ENCODE assay signal across 10 cellular contexts in genomic region chr7:50781894-50782293, GRCh38. TPM values are rescaled to one million over a fixed set of nuclear protein-coding genes. Genes with fewer than 3 reads are reported as not detected.
A peak's percentile ranks its signal among the peaks of the same experiment; 100 is the strongest.
DNase-seq lines count a peak whose midpoint lies in the region; ATAC-seq, FAIRE-seq and TF ChIP-seq lines count a peak whose summit lies in the region.
"Had no signal": no experiment of that assay in that cellular context is flagged by ENCODE, and none has a peak within 500 bp of the region (broad histone marks: within the 10 kb centered on the region; RNA-seq: fewer than 3 reads in every experiment).

No MANE protein-coding gene starts in this region.

- H3K79me2 ChIP-seq in SK-N-SH (ENCODE audit: insufficient read depth), result peaks cover 96% of the 10 kb centered on the region
- peaks cover 97% of the 10 kb centered on the region for H3K79me2 ChIP-seq in hepatocyte

- peaks cover 11% of the 10 kb centered on the region for H3K4me1 Mint-ChIP-seq in activated T-helper 17 cell treated with anti-CD3 and anti-CD28 coated beads, Interleukin-2, amount 50 U/mL, for 72 hours

- H3F3A ChIP-seq in SK-N-SH (replicated peaks; ENCODE audit: insufficient read depth), result no peaks in the 10 kb centered on the region

- H3K9me2 ChIP-seq in SK-N-SH, result no peaks in the 10 kb centered on the region
- no peaks in the 10 kb centered on the region for H3K9me2 ChIP-seq in hepatocyte (replicated peaks; ENCODE audit: insufficient read depth)

- TF ChIP-seq CTCF in SK-N-SH (IDR thresholded peaks at IDR 0.05) (no peak), hepatocyte (IDR thresholded peaks at IDR 0.05; ENCODE audit: poor library complexity) (no peak), GM13976 (IDR thresholded peaks at IDR 0.05; ENCODE audit: borderline replicate concordance, control extremely low read depth, extremely low read depth, insufficient read depth, missing control alignments) (no peak)

- H3K27me3 ChIP-seq in SK-N-SH (ENCODE audit: insufficient read depth), result no peaks in the 10 kb centered on the region
- H3K27me3 ChIP-seq in hepatocyte, result no peaks in the 10 kb centered on the region
- H3K27me3 ChIP-seq in skeletal muscle tissue (ENCODE audit: control insufficient read depth in 3 of 3, insufficient read depth in 3 of 3, low read length in 3 of 3), result no peaks in the 10 kb centered on the region

- H3K4me2 ChIP-seq in SK-N-SH (0 out of 2 replicates have a peak overlapping the region, but pooled peaks have one; percentile 33), hepatocyte (peak overlapping the region; percentile 73)

- H3K4me3 ChIP-seq in SK-N-SH (ENCODE audit: low read depth in 2 of 2, low read length in 1 of 2) (peak overlapping the region in 1 of 2 experiments; percentile 47; a peak in 1 of 4 replicates), hepatocyte (no peak overlapping the region), skeletal muscle tissue (ENCODE audit: low read length in 3 of 3) (peak overlapping the region; percentile 44 to 64 (median 55))

- POLR2A ChIA-PET in SK-N-SH (lab: Yijun Ruan, JAX), result no interaction called here

- H2AFZ ChIP-seq in SK-N-SH (ENCODE audit: low read depth) (no peak overlapping the region), hepatocyte (no peak overlapping the region)

- DNase-seq in SK-N-SH (no peak), hepatocyte (ENCODE audit: low spot score) (no peak), RCC 7860 (ENCODE audit: low spot score) (no peak), GM13976 (ENCODE audit: low spot score) (no peak)
- DNase-seq: kidney glomerular epithelial cell had no signal

- H3K9ac ChIP-seq in SK-N-SH (no peak overlapping the region), skeletal muscle tissue (ENCODE audit: low read depth in 1 of 3, low read length in 3 of 3) (peak overlapping the region in 2 of 3 donors; percentile 40 to 69)

- no peaks in the 10 kb centered on the region for H3K36me3 Mint-ChIP-seq in activated T-helper 17 cell treated with anti-CD3 and anti-CD28 coated beads, Interleukin-2, amount 50 U/mL, for 72 hours (ENCODE audit: low read depth)

- FAIRE-seq in RCC 7860 (lab: Jason Lieb, UNC), result no peak
- FAIRE-seq: bronchial epithelial cell had no signal

- H3K9me3 Mint-ChIP-seq in activated T-helper 17 cell treated with anti-CD3 and anti-CD28 coated beads, Interleukin-2, amount 50 U/mL, for 72 hours, result no peaks in the 10 kb centered on the region

- H3K27ac ChIP-seq in SK-N-SH (ENCODE audit: low read depth in 2 of 2, low read length in 1 of 2) (no peak overlapping the region), hepatocyte (peak overlapping the region; percentile 16), skeletal muscle tissue (ENCODE audit: low read depth, low read length) (peak overlapping the region; percentile 51)

- H3K4me1 ChIP-seq in SK-N-SH (ENCODE audit: control insufficient read depth in 1 of 2, insufficient read depth in 2 of 2, low read depth in 1 of 2, low read length in 1 of 2) (0 out of 4 replicates have a peak, but pooled peaks cover 0 to 8% of the 10 kb centered on the region in 2 experiments), hepatocyte (ENCODE audit: insufficient read depth) (peaks cover 34% of the 10 kb centered on the region), skeletal muscle tissue (ENCODE audit: control insufficient read depth in 3 of 3, insufficient read depth in 3 of 3, low read length in 3 of 3) (peaks cover 25 to 52% (median 49%) of the 10 kb centered on the region in 3 donors)

- peak overlapping the region; percentile 70 for H3K4me3 Mint-ChIP-seq in activated T-helper 17 cell treated with anti-CD3 and anti-CD28 coated beads, Interleukin-2, amount 50 U/mL, for 72 hours

- H3K36me3 ChIP-seq in SK-N-SH (replicated peaks in 1 of 2; ENCODE audit: control insufficient read depth in 1 of 2, insufficient read depth in 2 of 2, low read length in 1 of 2) (peaks cover 0 to 19% of the 10 kb centered on the region in 2 experiments), hepatocyte (replicated peaks; ENCODE audit: insufficient read depth, low read depth) (no peaks in the 10 kb centered on the region), skeletal muscle tissue (ENCODE audit: control insufficient read depth in 3 of 3, insufficient read depth in 3 of 3, low read length in 3 of 3) (no peaks in the 10 kb centered on the region)

- in situ Hi-C loops in GM13976 (cut with MboI; ENCODE audit: low sequenced_read_pairs, unreplicated experiment), result no loop called here

- WGBS in SK-N-SH (ENCODE audit: low lambda C conversion rate), result 71% methylated on average over 29 of the region's 29 CpGs
- 47% methylated on average over 22 of the region's 29 CpGs for WGBS in hepatocyte (ENCODE audit: low lambda C conversion rate, missing lambda C conversion rate)

- H4K20me1 ChIP-seq in SK-N-SH (ENCODE audit: insufficient read depth), result peaks cover 93% of the 10 kb centered on the region
- H4K20me1 ChIP-seq in hepatocyte (ENCODE audit: insufficient read depth, poor library complexity, severe bottlenecking), result peaks cover 82% of the 10 kb centered on the region

- H3K27me3 Mint-ChIP-seq in activated T-helper 17 cell treated with anti-CD3 and anti-CD28 coated beads, Interleukin-2, amount 50 U/mL, for 72 hours, result peaks cover 19% of the 10 kb centered on the region

- TF ChIP-seq EP300 in SK-N-SH (IDR thresholded peaks at IDR 0.05; ENCODE audit: borderline replicate concordance in 1 of 2, low read depth in 1 of 2, low read length in 1 of 2), result no peak

- CTCF ChIA-PET in SK-N-SH (lab: Yijun Ruan, JAX), result interaction anchor here (0.6 to 1.5 kb wide), 2 partner anchors 13 to 234 kb away, joined by 3 read pairs; no protein-coding TSS in a partner anchor

- ATAC-seq in SK-N-SH treated with all-trans-retinoic acid at 6 μM for 48 hours, result no peak
- no peak for ATAC-seq in activated T-helper 17 cell treated with anti-CD3 and anti-CD28 coated beads, Interleukin-2, amount 50 U/mL, for 72 hours (replicated peaks)
- ATAC-seq in GM19351 (IDR thresholded peaks at IDR 0.05; ENCODE audit: unreplicated experiment), result no peak

- no peak for TF ChIP-seq RAD21 in SK-N-SH (IDR thresholded peaks at IDR 0.05; ENCODE audit: low read length)

- H3K9me3 ChIP-seq in SK-N-SH (no peaks in the 10 kb centered on the region), hepatocyte (ENCODE audit: low read depth) (no peaks in the 10 kb centered on the region), skeletal muscle tissue (ENCODE audit: control insufficient read depth in 3 of 3, low read length in 3 of 3) (no peaks in the 10 kb centered on the region)

- H3K27ac Mint-ChIP-seq in activated T-helper 17 cell treated with anti-CD3 and anti-CD28 coated beads, Interleukin-2, amount 50 U/mL, for 72 hours, result peak overlapping the region; percentile 32

TF ChIP-seq in SK-N-SH, 30 proteins besides CTCF, POLR2A, EP300 and RAD21:
- TF ChIP-seq RXRA (IDR thresholded peaks at IDR 0.05; ENCODE audit: borderline replicate concordance, low read depth), result no peak
- no peak for TF ChIP-seq USF1 (IDR thresholded peaks at IDR 0.05; ENCODE audit: borderline replicate concordance, low read depth)

TF ChIP-seq in SK-N-SH treated with all-trans-retinoic acid at 6 μM for 48 hours, 23 proteins besides CTCF, POLR2A, EP300 and RAD21 (continues in another document):
- TF ChIP-seq ZFP3 (CRISPR knock-in tag; IDR thresholded peaks at IDR 0.05) (no peak), OSR1 (CRISPR knock-in tag; IDR thresholded peaks at IDR 0.05) (no peak), POU6F1 (CRISPR knock-in tag; IDR thresholded peaks at IDR 0.05; ENCODE audit: borderline replicate concordance, low read depth) (no peak), PPARA (CRISPR knock-in tag; IDR thresholded peaks at IDR 0.05; ENCODE audit: borderline replicate concordance) (no peak), ARNTL (CRISPR knock-in tag; IDR thresholded peaks at IDR 0.05; ENCODE audit: borderline replicate concordance, low read depth) (no peak), PATZ1 (CRISPR knock-in tag; IDR thresholded peaks at IDR 0.05; ENCODE audit: borderline replicate concordance) (no peak)

RNA-seq across cellular contexts. Expression of gene GRB10, which starts 0.8 kb away (rescaled TPM):
- polyA plus RNA-seq in SK-N-SH (2012; rRNA removed) (4.4 and 5.1 TPM in 2 replicates), hepatocyte (47.6 and 53.4 TPM in 2 replicates)
- 3.8 and 3.9 TPM in 2 replicates for polyA plus RNA-seq in SK-N-SH (2012; cell fraction: cytosol; rRNA removed)
- 15.3 and 16.8 TPM in 2 replicates for polyA plus RNA-seq in SK-N-SH (2012; cell fraction: nucleus; rRNA removed)
- 1 to 10 TPM; 1.1 to 1.7 TPM for total RNA-seq in activated T-helper 17 cell treated with anti-CD3 and anti-CD28 coated beads, Interleukin-2, amount 50 U/mL, for 72 hours
- total RNA-seq in hepatocyte (51.0 and 65.9 TPM in 2 replicates), skeletal muscle tissue (17.7 TPM)

Comparison
In these comparisons a context has a peak if more than half of its experiments do, and no peak if none do; other contexts are left out.
1. H3K27ac ChIP-seq: peak in hepatocyte (single experiment) and skeletal muscle tissue (single experiment); none in SK-N-SH (0 of 2).